Comparison of ENCODE assay signal across 1 cellular context in the genomic region with DNA sequence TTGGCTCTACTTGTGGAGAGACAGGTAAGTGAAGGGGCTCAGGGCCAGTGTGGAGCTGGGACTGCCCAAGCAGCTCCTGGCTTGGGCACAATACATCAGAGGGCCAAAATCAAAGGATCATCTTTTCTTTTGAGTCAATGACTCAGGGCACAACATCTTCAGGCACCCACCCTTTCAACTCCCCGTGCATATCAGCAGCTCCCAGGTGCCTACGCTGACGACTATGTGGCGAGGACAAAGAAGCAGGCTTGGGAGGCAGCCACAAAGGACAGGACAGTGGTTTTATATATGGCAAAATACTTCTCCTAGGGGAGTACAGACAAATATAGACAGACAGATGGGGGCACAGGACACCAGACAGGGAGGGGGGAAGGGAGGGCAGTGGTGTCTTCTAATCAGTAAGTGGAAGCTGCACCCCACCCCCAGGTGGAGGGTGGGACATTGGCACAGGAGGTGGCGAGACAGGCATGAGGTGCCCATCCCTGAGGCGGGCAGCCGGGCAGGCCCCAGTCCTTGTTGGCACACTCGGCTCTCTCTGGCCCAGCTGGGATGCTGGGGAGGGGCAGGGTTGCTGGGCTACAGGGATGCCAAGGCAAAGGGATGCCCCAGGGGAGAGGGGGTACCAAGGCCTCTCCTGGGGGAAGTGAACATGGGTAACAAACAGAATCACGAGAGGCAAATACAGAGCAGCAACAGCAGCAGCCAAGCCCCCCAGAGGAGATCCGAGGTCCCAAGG.
TF ChIP-seq lines count a peak whose summit lies in the region.

No MANE protein-coding gene starts in this region.

TF ChIP-seq in HepG2, 621 proteins besides CTCF, POLR2A, EP300 and RAD21:
- TF ChIP-seq SOX13 (IDR thresholded peaks at IDR 0.05) (no peak), SOX13 (CRISPR knock-in tag; conservative IDR thresholded peaks at IDR 0.05 in 1 of 2, IDR thresholded peaks at IDR 0.05 in 1 of 2) (no peak), AKAP8 (CRISPR knock-in tag; IDR thresholded peaks at IDR 0.05) (no peak), ZNF737 (CRISPR knock-in tag; IDR thresholded peaks at IDR 0.05; ENCODE audit: borderline replicate concordance) (no peak), AGO2 (optimal IDR thresholded peaks at IDR 0.05; ENCODE audit: low read depth, low read length) (peak; percentile 26)
